11 cellular contexts compared by ENCODE assay signal in genomic region chr5:128904815-128905214, GRCh38.
DNase-seq lines count a peak whose midpoint lies in the region; ATAC-seq, FAIRE-seq and TF ChIP-seq lines count a peak whose summit lies in the region.
"Had no signal": no experiment of that assay in that cellular context is flagged by ENCODE, and none has a peak within 500 bp of the region (broad histone marks: within the 10 kb centered on the region; RNA-seq: fewer than 3 reads in every experiment).

No MANE protein-coding gene starts in this region.

- DNase-seq in HCEC 1CT (peak; percentile 42), adipocyte (ENCODE audit: low read depth) (peak; percentile 22), fibroblast of mammary gland (ENCODE audit: low read depth) (peak; percentile 42), left lobe of liver (ENCODE audit: low spot score) (no peak), activated gamma-delta T cell (lab: John Stamatoyannopoulos, UW) (no peak), GM12891 (ENCODE audit: insufficient read length, low spot score) (no peak), transverse colon (no peak)
- no peak for DNase-seq in effector CD4-positive, alpha-beta T cell
- DNase-seq: GF-D8 had no signal

- H3K36me3 ChIP-seq in adipocyte (ENCODE audit: control insufficient read depth, insufficient read depth, low read length, severe bottlenecking) (no peaks in the 10 kb centered on the region), transverse colon (no peaks in the 10 kb centered on the region)
- H3K36me3 ChIP-seq: BLaER1 treated with 17β-estradiol and CSF1 and Interleukin-3, amounts not matched to agents 10 nM and 100 nM; HAP-1 had no signal

- ATAC-seq in left lobe of liver = peak; percentile 57

- peaks cover 9% of the 10 kb centered on the region for H3K4me1 ChIP-seq in adipocyte (ENCODE audit: control insufficient read depth, insufficient read depth, low read length)
- H3K4me1 ChIP-seq in transverse colon = no peaks in the 10 kb centered on the region
- H3K4me1 ChIP-seq: BLaER1 treated with 17β-estradiol and CSF1 and Interleukin-3, amounts not matched to agents 10 nM and 100 nM; HAP-1 had no signal

- no peak for TF ChIP-seq POLR2A in GM12891 (IDR thresholded peaks at IDR 0.05; ENCODE audit: low read depth, low read length)
- TF ChIP-seq POLR2A in transverse colon (IDR thresholded peaks at IDR 0.05) = no peak

- TF ChIP-seq EP300 in transverse colon (IDR thresholded peaks at IDR 0.05; ENCODE audit: low read depth) = no peak

- no peak for FAIRE-seq in GM12891 (lab: Jason Lieb, UNC)

- TF ChIP-seq CTCF in fibroblast of mammary gland (conservative IDR thresholded peaks at IDR 0.05; ENCODE audit: control insufficient read depth, insufficient read depth, low read depth, low read length) = no peak
- TF ChIP-seq CTCF in transverse colon (IDR thresholded peaks at IDR 0.05) = no peak

- 60 to 71% methylated on average over 2 of the region's 2 CpGs for WGBS in transverse colon (ENCODE audit: low coverage in 1 of 2), 2 donors

- intact Hi-C loops in transverse colon (cut with DNase I; ENCODE audit: low total_unique reads) = loop anchor here (10.0 kb wide), 1 partner anchor 870 kb away; no protein-coding TSS in a partner anchor

- H3K27ac ChIP-seq in transverse colon = no peak overlapping the region
- H3K27ac ChIP-seq: BLaER1 treated with 17β-estradiol and CSF1 and Interleukin-3, amounts not matched to agents 10 nM and 100 nM had no signal

- H3K9me3 ChIP-seq in adipocyte (ENCODE audit: control insufficient read depth, low read length) (no peaks in the 10 kb centered on the region), transverse colon (no peaks in the 10 kb centered on the region)
- H3K9me3 ChIP-seq: BLaER1 treated with 17β-estradiol and CSF1 and Interleukin-3, amounts not matched to agents 10 nM and 100 nM; HAP-1 had no signal

- no peak overlapping the region for H3K9ac ChIP-seq in adipocyte (ENCODE audit: low read length)
- H3K9ac ChIP-seq: BLaER1 treated with 17β-estradiol and CSF1 and Interleukin-3, amounts not matched to agents 10 nM and 100 nM had no signal

- in situ Hi-C loops in transverse colon (cut with MboI; ENCODE audit: low pct_ligation_motif_present in 1 of 4, low pct_unique_long_range_greater_than_20kb in 1 of 4, low sequenced_read_pairs in 3 of 4) = loop anchor here in 3 of 4 donors (25.0 kb wide), 1 partner anchor 857 kb away; no protein-coding TSS in a partner anchor

- H3K4me3 ChIP-seq in adipocyte (ENCODE audit: low read length) (no peak overlapping the region), fibroblast of mammary gland (ENCODE audit: control insufficient read depth, low read depth, low read length) (no peak overlapping the region), transverse colon (no peak overlapping the region)
- H3K4me3 ChIP-seq: BLaER1 treated with 17β-estradiol and CSF1 and Interleukin-3, amounts not matched to agents 10 nM and 100 nM; HAP-1 had no signal

- H3K27me3 ChIP-seq in adipocyte (replicated peaks; ENCODE audit: control insufficient read depth, insufficient read depth, low read length) (no peaks in the 10 kb centered on the region), transverse colon (no peaks in the 10 kb centered on the region)
- H3K27me3 ChIP-seq: BLaER1 treated with 17β-estradiol and CSF1 and Interleukin-3, amounts not matched to agents 10 nM and 100 nM had no signal

TF ChIP-seq in GM12891, 5 proteins besides CTCF, POLR2A, EP300 and RAD21:
- TF ChIP-seq TAF1 (IDR thresholded peaks at IDR 0.05; ENCODE audit: low read depth, low read length) (no peak), PAX5 (IDR thresholded peaks at IDR 0.05; ENCODE audit: insufficient read depth, low read length, severe bottlenecking) (no peak), POLR2AphosphoS5 (IDR thresholded peaks at IDR 0.05; ENCODE audit: low read depth, low read length) (no peak), POU2F2 (IDR thresholded peaks at IDR 0.05; ENCODE audit: low read depth, low read length) (no peak), SPI1 (IDR thresholded peaks at IDR 0.05; ENCODE audit: low read depth, low read length) (no peak)

Comparison
In these comparisons a context has a peak if more than half of its experiments do, and no peak if none do; other contexts are left out.
1. DNase-seq: peak in HCEC 1CT (single experiment), adipocyte (single experiment) and fibroblast of mammary gland (single experiment); none in left lobe of liver (single experiment), activated gamma-delta T cell (single experiment), GM12891 (single experiment), transverse colon (single experiment) and effector CD4-positive, alpha-beta T cell (single experiment).